ENCODE assay signal across 24 cellular contexts in genomic region chr2:109454304-109454703, GRCh38.
"Had no signal": no experiment of that assay in that cellular context is flagged by ENCODE, and none has a peak within 500 bp of the region (broad histone marks: within the 10 kb centered on the region; RNA-seq: fewer than 3 reads in every experiment).

No MANE protein-coding gene starts in this region.

- H3K4me1 ChIP-seq: colonic mucosa, lower lobe of right lung had no signal

- DNase-seq: activated CD4-positive, alpha-beta T cell treated with anti-CD3 and anti-CD28 coated beads, Interleukin-2, amount 50 U/mL, for 4 hours; activated CD4-positive, CD25-positive, alpha-beta regulatory T cell treated with anti-CD3 and anti-CD28 coated beads, Interleukin-2, amount 50 U/mL, for 72 hours; anterior cingulate cortex; central memory CD4-positive, alpha-beta T cell; colonic mucosa; erythroblast; foreskin melanocyte; glutamatergic neuron; hippocampal formation; left colon; lower lobe of right lung; retina; stomach; SW 1271; T-helper 2 cell had no signal

- H3K27me3 Mint-ChIP-seq: brain; natural killer cell treated with Interleukin-12 subunit alpha and Interleukin-12 subunit beta and Interleukin-15 and Interleukin-18, amount 100 ng/mL, for 72 hours had no signal

- H3K4me1 Mint-ChIP-seq: activated T-helper 17 cell treated with anti-CD3 and anti-CD28 coated beads, Interleukin-2, amount 50 U/mL, for 72 hours; mesothelial cell of epicardium had no signal

- H3K9me3 Mint-ChIP-seq: activated T-helper 17 cell treated with anti-CD3 and anti-CD28 coated beads, Interleukin-2, amount 50 U/mL, for 72 hours; brain; mesothelial cell of epicardium; natural killer cell treated with Interleukin-12 subunit alpha and Interleukin-12 subunit beta and Interleukin-15 and Interleukin-18, amount 100 ng/mL, for 72 hours had no signal

- H3K36me3 ChIP-seq: colonic mucosa had no signal

- H3K36me3 Mint-ChIP-seq: mesothelial cell of epicardium; natural killer cell treated with Interleukin-12 subunit alpha and Interleukin-12 subunit beta and Interleukin-15 and Interleukin-18, amount 100 ng/mL, for 72 hours had no signal

- H3K4me3 ChIP-seq: colonic mucosa, lower lobe of right lung, stomach, thoracic aorta, upper lobe of left lung had no signal

- H3K27ac ChIP-seq: colonic mucosa, lower lobe of right lung, stomach, thoracic aorta, upper lobe of left lung, VCaP had no signal

- H3K27me3 ChIP-seq: colonic mucosa, stomach, upper lobe of left lung had no signal

- FAIRE-seq: endometrium, islet of Langerhans had no signal

- H3K27ac Mint-ChIP-seq: activated T-helper 17 cell treated with anti-CD3 and anti-CD28 coated beads, Interleukin-2, amount 50 U/mL, for 72 hours; mesothelial cell of epicardium; natural killer cell treated with Interleukin-12 subunit alpha and Interleukin-12 subunit beta and Interleukin-15 and Interleukin-18, amount 100 ng/mL, for 72 hours had no signal

- H3K9me3 ChIP-seq: colonic mucosa, lower lobe of right lung, stomach, thoracic aorta, upper lobe of left lung had no signal

- H3K4me3 Mint-ChIP-seq: activated T-helper 17 cell treated with anti-CD3 and anti-CD28 coated beads, Interleukin-2, amount 50 U/mL, for 72 hours; brain; mesothelial cell of epicardium; natural killer cell treated with Interleukin-12 subunit alpha and Interleukin-12 subunit beta and Interleukin-15 and Interleukin-18, amount 100 ng/mL, for 72 hours had no signal

- ATAC-seq: left colon; lower lobe of right lung; natural killer cell treated with Interleukin-12 subunit alpha and Interleukin-12 subunit beta and Interleukin-15 and Interleukin-18, amount 100 ng/mL, for 72 hours had no signal
